16 cellular contexts compared by ENCODE assay signal in genomic region chr16:35221482-35222185, GRCh38.
A peak's percentile ranks its signal among the peaks of the same experiment; 100 is the strongest.
DNase-seq lines count a peak whose midpoint lies in the region; ATAC-seq and TF ChIP-seq lines count a peak whose summit lies in the region.
"Had no signal": no experiment of that assay in that cellular context is flagged by ENCODE, and none has a peak within 500 bp of the region (broad histone marks: within the 10 kb centered on the region; RNA-seq: fewer than 3 reads in every experiment).

No MANE protein-coding gene starts in this region.

- H3K9me3 Mint-ChIP-seq in naive thymus-derived CD4-positive, alpha-beta T cell: peaks cover 5 to 46% (median 27%) of the 10 kb centered on the region in 11 donors
- H3K9me3 Mint-ChIP-seq in MCF 10A (ENCODE audit: unreplicated experiment): no peaks in the 10 kb centered on the region

- WGBS in testis, 2 donors: 62 to 75% methylated on average over 28 to 32 of the region's 32 CpGs

- TF ChIP-seq CTCF in testis (IDR thresholded peaks at IDR 0.05) (no peak), MCF 10A (IDR thresholded peaks at IDR 0.05; ENCODE audit: unreplicated experiment) (no peak)

- H3K4me1 ChIP-seq in naive thymus-derived CD4-positive, alpha-beta T cell (ENCODE audit: control insufficient read depth in 2 of 2, insufficient read depth in 2 of 2, low read length in 2 of 2): no peaks in the 10 kb centered on the region
- H3K4me1 ChIP-seq in testis: no peaks in the 10 kb centered on the region
- H3K4me1 ChIP-seq: BLaER1, HAP-1 had no signal

- no peaks in the 10 kb centered on the region for H3K27me3 Mint-ChIP-seq in naive thymus-derived CD4-positive, alpha-beta T cell
- no peaks in the 10 kb centered on the region for H3K27me3 Mint-ChIP-seq in MCF 10A (ENCODE audit: insufficient read depth, unreplicated experiment)
- H3K27me3 Mint-ChIP-seq: CD4-positive, alpha-beta memory T cell had no signal

- intact Hi-C loops in naive thymus-derived CD4-positive, alpha-beta T cell (cut with micrococcal nuclease): no loop called here
- intact Hi-C loops in testis (cut with DNase I; ENCODE audit: low total_unique reads) (no loop called here), MCF 10A (cut with micrococcal nuclease) (no loop called here)

- CTCF ChIA-PET in naive thymus-derived CD4-positive, alpha-beta T cell (lab: Charles Lee): no interaction called here
- CTCF ChIA-PET in MCF 10A (lab: Yijun Ruan, JAX): no interaction called here

- H3K4me3 Mint-ChIP-seq in naive thymus-derived CD4-positive, alpha-beta T cell: no peak overlapping the region
- no peak overlapping the region for H3K4me3 Mint-ChIP-seq in MCF 10A (ENCODE audit: unreplicated experiment)
- H3K4me3 Mint-ChIP-seq: CD14-positive monocyte; CD4-positive, alpha-beta memory T cell had no signal

- ATAC-seq in naive thymus-derived CD4-positive, alpha-beta T cell: peak; percentile 14

- H3K4me1 Mint-ChIP-seq in naive thymus-derived CD4-positive, alpha-beta T cell: no peaks in the 10 kb centered on the region
- no peaks in the 10 kb centered on the region for H3K4me1 Mint-ChIP-seq in MCF 10A (ENCODE audit: insufficient read depth, unreplicated experiment)
- H3K4me1 Mint-ChIP-seq: CD14-positive monocyte; CD4-positive, alpha-beta memory T cell had no signal

- no TSS peak for BruUV-seq in MCF 10A (replicated peaks; lab: Mats Ljungman, UMichigan)

- POLR2A ChIA-PET in naive thymus-derived CD4-positive, alpha-beta T cell (lab: Charles Lee): no interaction called here
- POLR2A ChIA-PET in MCF 10A (lab: Yijun Ruan, JAX): no interaction called here

- no peak overlapping the region for H3K4me3 ChIP-seq in naive thymus-derived CD4-positive, alpha-beta T cell (ENCODE audit: low read length)
- peak overlapping the region; percentile 23 to 29 for H3K4me3 ChIP-seq in testis
- H3K4me3 ChIP-seq: BLaER1, GM23248, HAP-1 had no signal

- DNase-seq in NCI-H2227 (lab: John Stamatoyannopoulos, UW; ENCODE audit: unreplicated experiment): peak; percentile 52
- DNase-seq in NCI-H2227 treated with DMSO at 0.1 percent for 48 hours (lab: John Stamatoyannopoulos, UW): no peak
- no peak for DNase-seq in naive thymus-derived CD4-positive, alpha-beta T cell
- no peak for DNase-seq in testis
- DNase-seq in hypothalamus (lab: John Stamatoyannopoulos, UW): no peak
- no peak for DNase-seq in kidney tubule cell (ENCODE audit: low spot score)
- no peak for DNase-seq in MCF 10A (ENCODE audit: unreplicated experiment)
- DNase-seq: 8988T; CD4-positive, alpha-beta memory T cell; DMS153; DND-41; GDM1; GM23248 had no signal

- no peak for TF ChIP-seq POLR2A in testis (IDR thresholded peaks at IDR 0.05)

- H3K27ac Mint-ChIP-seq in naive thymus-derived CD4-positive, alpha-beta T cell: no peak overlapping the region
- H3K27ac Mint-ChIP-seq in MCF 10A (ENCODE audit: low read depth, unreplicated experiment): no peak overlapping the region
- H3K27ac Mint-ChIP-seq: CD14-positive monocyte; CD4-positive, alpha-beta memory T cell had no signal

- H3K9me3 ChIP-seq in naive thymus-derived CD4-positive, alpha-beta T cell (ENCODE audit: control insufficient read depth in 2 of 3, low read length in 3 of 3): peaks cover 0 to 13% (median 0%) of the 10 kb centered on the region in 3 experiments
- H3K9me3 ChIP-seq in testis: no peaks in the 10 kb centered on the region
- H3K9me3 ChIP-seq: HAP-1 had no signal

- H3K36me3 Mint-ChIP-seq in naive thymus-derived CD4-positive, alpha-beta T cell: peaks cover 0 to 2% (median 0%) of the 10 kb centered on the region in 5 donors
- no peaks in the 10 kb centered on the region for H3K36me3 Mint-ChIP-seq in MCF 10A (ENCODE audit: insufficient read depth, unreplicated experiment)
- H3K36me3 Mint-ChIP-seq: CD14-positive monocyte; CD4-positive, alpha-beta memory T cell had no signal

- no peak overlapping the region for H3K27ac ChIP-seq in naive thymus-derived CD4-positive, alpha-beta T cell (ENCODE audit: low read depth, low read length)
- H3K27ac ChIP-seq in testis: no peak overlapping the region
- H3K27ac ChIP-seq: BLaER1, GM23248 had no signal

- no peaks in the 10 kb centered on the region for H3K36me3 ChIP-seq in naive thymus-derived CD4-positive, alpha-beta T cell (ENCODE audit: control insufficient read depth in 2 of 3, insufficient read depth in 3 of 3, low read length in 3 of 3)
- H3K36me3 ChIP-seq in testis (ENCODE audit: low read depth, missing control alignments): no peaks in the 10 kb centered on the region
- H3K36me3 ChIP-seq: BLaER1, HAP-1 had no signal

- no peaks in the 10 kb centered on the region for H3K27me3 ChIP-seq in naive thymus-derived CD4-positive, alpha-beta T cell (ENCODE audit: control insufficient read depth in 2 of 2, insufficient read depth in 2 of 2, low read length in 2 of 2)
- H3K27me3 ChIP-seq in testis: no peaks in the 10 kb centered on the region
- H3K27me3 ChIP-seq: BLaER1 had no signal
